ENCODE assay signal across 35 cellular contexts in the genomic region with DNA sequence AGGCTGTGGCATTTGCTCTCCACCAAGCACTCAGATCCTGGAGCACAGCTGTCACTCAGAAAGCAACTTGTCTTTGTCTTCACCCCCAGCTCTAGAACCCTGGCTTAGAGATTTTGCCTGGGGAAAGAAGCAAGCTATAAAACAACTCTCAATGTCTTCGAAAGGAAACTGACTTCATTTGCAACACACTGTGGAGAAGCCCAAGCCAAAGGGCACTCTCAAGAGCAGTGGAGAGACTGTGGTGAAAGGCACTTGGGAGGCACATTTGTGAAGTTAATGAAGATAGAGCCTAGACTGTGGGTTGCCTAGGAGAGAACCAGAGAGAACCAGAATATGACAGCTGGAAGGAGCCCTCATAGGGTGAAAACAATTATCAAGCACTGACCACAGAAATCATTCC.
"Had no signal": no experiment of that assay in that cellular context is flagged by ENCODE, and none has a peak within 500 bp of the region (broad histone marks: within the 10 kb centered on the region; RNA-seq: fewer than 3 reads in every experiment).

No MANE protein-coding gene starts in this region.

- H3K27me3 ChIP-seq: cardiac muscle cell, Peyer's patch had no signal

- H3K9me3 Mint-ChIP-seq: activated CD8-positive, alpha-beta T cell treated with anti-CD3 and anti-CD28 coated beads for 36 hours; activated naive CD8-positive, alpha-beta T cell treated with anti-CD3 and anti-CD28 coated beads for 36 hours; activated T-cell treated with anti-CD3 and anti-CD28 coated beads, Interleukin-2, amount 50 U/mL, for 72 hours; activated T-helper 17 cell treated with anti-CD3 and anti-CD28 coated beads, Interleukin-2, amount 50 U/mL, for 72 hours; central memory CD8-positive, alpha-beta T cell had no signal

- H3K9me3 ChIP-seq: Peyer's patch had no signal

- H3K36me3 Mint-ChIP-seq: activated naive CD8-positive, alpha-beta T cell treated with anti-CD3 and anti-CD28 coated beads for 36 hours had no signal

- H3K36me3 ChIP-seq: cardiac muscle cell, Peyer's patch had no signal

- DNase-seq: activated CD4-positive, alpha-beta T cell treated with anti-CD3 and anti-CD28 coated beads for 1 hour; activated CD4-positive, alpha-beta T cell treated with anti-CD3 and anti-CD28 coated beads for 48 hours; activated CD4-positive, CD25-positive, alpha-beta regulatory T cell; activated CD8-positive, alpha-beta T cell treated with anti-CD3 and anti-CD28 coated beads for 36 hours; activated effector memory CD4-positive, alpha-beta T cell treated with anti-CD3 and anti-CD28 coated beads, Interleukin-2, amount 50 U/mL, for 16 hours; activated naive CD4-positive, alpha-beta T cell; activated naive CD4-positive, alpha-beta T cell treated with anti-CD3 and anti-CD28 coated beads, Interleukin-2, amount 50 U/mL, for 16 hours; activated naive CD8-positive, alpha-beta T cell treated with anti-CD3 and anti-CD28 coated beads for 36 hours; activated T-cell treated with anti-CD3 and anti-CD28 coated beads, Interleukin-2, amount 50 U/mL, for 1 hour; activated T-cell treated with anti-CD3 and anti-CD28 coated beads, Interleukin-2, amount 50 U/mL, for 72 hours; amniotic stem cell; aorta; Karpas-422; KBM-7; NCI-H1105; NCI-H1417 treated with DMSO at 0.1 percent for 48 hours; NCI-H187 treated with DMSO at 0.1 percent for 48 hours; NCI-H2081; NCI-H2227 treated with DMSO at 0.1 percent for 48 hours; NCI-H446; NCI-H510A treated with DMSO at 0.1 percent for 48 hours; NCI-H526 treated with DMSO at 0.1 percent for 48 hours; PC-3; Peyer's patch; SIG-M5; T-helper 1 cell; T-helper 2 cell; T-helper 9 cell had no signal

- H3K4me3 Mint-ChIP-seq: activated CD8-positive, alpha-beta T cell treated with anti-CD3 and anti-CD28 coated beads for 36 hours; activated naive CD8-positive, alpha-beta T cell treated with anti-CD3 and anti-CD28 coated beads for 36 hours; activated T-cell treated with anti-CD3 and anti-CD28 coated beads, Interleukin-2, amount 50 U/mL, for 72 hours; activated T-helper 17 cell treated with anti-CD3 and anti-CD28 coated beads, Interleukin-2, amount 50 U/mL, for 72 hours; central memory CD8-positive, alpha-beta T cell had no signal

- H3K4me1 ChIP-seq: Peyer's patch had no signal

- H3K4me3 ChIP-seq: cardiac muscle cell, Peyer's patch had no signal

- H3K27ac Mint-ChIP-seq: activated CD8-positive, alpha-beta T cell treated with anti-CD3 and anti-CD28 coated beads for 36 hours; activated naive CD8-positive, alpha-beta T cell treated with anti-CD3 and anti-CD28 coated beads for 36 hours; activated T-cell treated with anti-CD3 and anti-CD28 coated beads, Interleukin-2, amount 50 U/mL, for 72 hours; activated T-helper 17 cell treated with anti-CD3 and anti-CD28 coated beads, Interleukin-2, amount 50 U/mL, for 72 hours had no signal

- H3K27ac ChIP-seq: cardiac muscle cell, Peyer's patch, RWPE1, VCaP had no signal

- ATAC-seq: activated CD8-positive, alpha-beta T cell treated with anti-CD3 and anti-CD28 coated beads for 36 hours; activated T-cell treated with anti-CD3 and anti-CD28 coated beads, Interleukin-2, amount 50 U/mL, for 72 hours; activated T-helper 17 cell treated with anti-CD3 and anti-CD28 coated beads, Interleukin-2, amount 50 U/mL, for 72 hours; PC-3; Right ventricle myocardium inferior; SK-N-SH treated with all-trans-retinoic acid at 6 μM for 48 hours had no signal

- H3K4me1 Mint-ChIP-seq: activated naive CD8-positive, alpha-beta T cell treated with anti-CD3 and anti-CD28 coated beads for 36 hours; activated T-helper 17 cell treated with anti-CD3 and anti-CD28 coated beads, Interleukin-2, amount 50 U/mL, for 72 hours; central memory CD8-positive, alpha-beta T cell had no signal
